ENCODE assay signal across 1 cellular context in genomic region chr9:94925751-94926456, GRCh38.
TF ChIP-seq lines count a peak whose summit lies in the region.

No MANE protein-coding gene starts in this region.

TF ChIP-seq in IMR-90, 13 proteins besides CTCF, POLR2A, EP300 and RAD21:
- TF ChIP-seq NFE2L2 (IDR thresholded peaks at IDR 0.05; ENCODE audit: low read depth, low read length) = no peak
- no peak for TF ChIP-seq BHLHE40 (IDR thresholded peaks at IDR 0.05; ENCODE audit: low read depth, low read length)
- TF ChIP-seq ELK1 (IDR thresholded peaks at IDR 0.05; ENCODE audit: borderline replicate concordance, low read depth, low read length) = no peak
